10 cellular contexts compared by ENCODE assay signal in genomic region chr17:81651692-81652091, GRCh38. TPM values are rescaled to one million over a fixed set of nuclear protein-coding genes. Genes with fewer than 3 reads are reported as not detected.
DNase-seq lines count a peak whose midpoint lies in the region; ATAC-seq, FAIRE-seq and TF ChIP-seq lines count a peak whose summit lies in the region.
"Had no signal": no experiment of that assay in that cellular context is flagged by ENCODE, and none has a peak within 500 bp of the region (broad histone marks: within the 10 kb centered on the region; RNA-seq: fewer than 3 reads in every experiment).

No MANE protein-coding gene starts in this region.

- H3K27ac ChIP-seq in AG04450 (ENCODE audit: low read depth, low read length), result peak overlapping the region; percentile 11
- H3K27ac ChIP-seq: parathyroid adenoma had no signal

- peak; percentile 33 for FAIRE-seq in H54 (lab: Jason Lieb, UNC)

- peaks cover 10% of the 10 kb centered on the region for H3K27me3 ChIP-seq in AG04450 (ENCODE audit: control insufficient read depth, insufficient read depth, low read length)

- DNase-seq in AG04450 (ENCODE audit: low read depth, low spot score) (peak; percentile 68), H54 (ENCODE audit: insufficient read length, low spot score) (peak; percentile 98), T1000 (lab: John Stamatoyannopoulos, UW) (peak; percentile 89), glomerular visceral epithelial cell (ENCODE audit: extremely low spot score) (peak; percentile 94), sciatic nerve (ENCODE audit: low spot score) (no peak), KG1 (lab: John Stamatoyannopoulos, UW) (no peak)
- no peak for DNase-seq in activated effector memory CD4-positive, alpha-beta T cell treated with anti-CD3 and anti-CD28 coated beads, Interleukin-2, amount 50 U/mL, for 16 hours
- DNase-seq: head of caudate nucleus had no signal

- intact Hi-C loops in sciatic nerve (cut with DNase I), result no loop called here

- no peak for TF ChIP-seq CTCF in AG04450 (IDR thresholded peaks at IDR 0.05; ENCODE audit: low read depth, low read length)

- no peak for ATAC-seq in sciatic nerve
- no peak for ATAC-seq in GM21717 (IDR thresholded peaks at IDR 0.05; ENCODE audit: unreplicated experiment)

- CTCF ChIA-PET in AG04450 (lab: Charles Lee), result no interaction called here

- POLR2A ChIA-PET in AG04450 (lab: Yijun Ruan, JAX), result no interaction called here

- no peak; the same call in 1 of the 2 replicates for TF ChIP-seq POLR2A in H54 (IDR thresholded peaks at IDR 0.05; ENCODE audit: low read depth, low read length)

- no peak overlapping the region for H3K4me3 ChIP-seq in AG04450 (ENCODE audit: low read depth, low read length)

- peaks cover 12% of the 10 kb centered on the region for H3K9me3 ChIP-seq in AG04450 (ENCODE audit: control insufficient read depth, insufficient read depth, low read length)

RNA-seq across cellular contexts. Expression of gene PDE6G, which starts 4.7 kb away (rescaled TPM):
- polyA plus RNA-seq in AG04450 (2011; rRNA removed), result 0.51 and 1.0 TPM in 2 replicates
- 0.41 TPM in 1 of 2 replicates, not detected in the other for polyA minus RNA-seq in AG04450 (2011; rRNA and poly(A)+ RNA removed)
- total RNA-seq in sciatic nerve, result not detected

RNA-seq across cellular contexts. Expression of gene TSPAN10, which starts 14.7 kb away (rescaled TPM):
- polyA plus RNA-seq in AG04450 (2011; rRNA removed), result 0.92 and 0.98 TPM in 2 replicates
- 1.2 and 1.3 TPM in 2 replicates for polyA minus RNA-seq in AG04450 (2011; rRNA and poly(A)+ RNA removed)
- 0.85 TPM for total RNA-seq in sciatic nerve

RNA-seq across cellular contexts. Expression of gene OXLD1, which starts 14.7 kb away (rescaled TPM):
- polyA plus RNA-seq in AG04450 (2011; rRNA removed), result 13.4 and 17.0 TPM in 2 replicates
- polyA minus RNA-seq in AG04450 (2011; rRNA and poly(A)+ RNA removed), result 2.9 and 4.4 TPM in 2 replicates
- 17.9 TPM for total RNA-seq in sciatic nerve

RNA-seq across cellular contexts. Expression of gene NPLOC4, which starts 14.8 kb away (rescaled TPM):
- 66.5 and 77.1 TPM in 2 replicates for polyA plus RNA-seq in AG04450 (2011; rRNA removed)
- 126 and 154 TPM in 2 replicates for polyA minus RNA-seq in AG04450 (2011; rRNA and poly(A)+ RNA removed)
- total RNA-seq in sciatic nerve, result 82.3 TPM

RNA-seq across cellular contexts. Expression of gene CCDC137, which starts 14.8 kb away (rescaled TPM):
- 10.7 and 10.9 TPM in 2 replicates for polyA plus RNA-seq in AG04450 (2011; rRNA removed)
- 2.2 and 3.9 TPM in 2 replicates for polyA minus RNA-seq in AG04450 (2011; rRNA and poly(A)+ RNA removed)
- total RNA-seq in sciatic nerve, result 10.2 TPM

Comparison
In these comparisons a context has a peak if more than half of its experiments do, and no peak if none do; other contexts are left out.
1. DNase-seq: peak in AG04450 (single experiment), H54 (single experiment), T1000 (single experiment) and glomerular visceral epithelial cell (single experiment); none in sciatic nerve (single experiment), KG1 (single experiment) and activated effector memory CD4-positive, alpha-beta T cell treated with anti-CD3 and anti-CD28 coated beads, Interleukin-2, amount 50 U/mL, for 16 hours (single experiment).